13 cellular contexts compared by ENCODE assay signal in the genomic region with DNA sequence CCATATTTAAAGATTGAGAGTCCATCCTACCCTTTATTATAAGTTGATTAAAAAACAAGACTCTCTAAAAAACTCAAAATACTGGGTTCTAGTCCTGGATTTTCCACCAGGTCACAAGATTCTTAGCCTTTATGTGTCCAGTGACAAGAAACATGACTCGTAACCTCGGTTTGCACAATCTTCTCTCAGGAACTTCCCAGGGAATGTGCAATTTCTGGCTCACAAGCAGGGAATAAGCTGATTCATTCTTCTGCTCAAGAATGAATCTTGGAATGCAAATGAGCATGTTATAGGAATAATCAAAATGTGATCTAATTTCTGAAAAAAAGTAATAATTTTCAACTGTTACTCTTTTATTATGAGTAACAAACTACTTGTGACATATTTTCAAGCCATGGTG. TPM values are rescaled to one million over a fixed set of nuclear protein-coding genes. Genes with fewer than 3 reads are reported as not detected.
DNase-seq lines count a peak whose midpoint lies in the region; ATAC-seq and TF ChIP-seq lines count a peak whose summit lies in the region.
"Had no signal": no experiment of that assay in that cellular context is flagged by ENCODE, and none has a peak within 500 bp of the region (broad histone marks: within the 10 kb centered on the region; RNA-seq: fewer than 3 reads in every experiment).

No MANE protein-coding gene starts in this region.

- no peak overlapping the region for H3K27ac Mint-ChIP-seq in nephron progenitor cell
- H3K27ac Mint-ChIP-seq: activated CD4-positive, alpha-beta memory T cell treated with anti-CD3 and anti-CD28 coated beads for 36 hours; activated naive CD8-positive, alpha-beta T cell treated with anti-CD3 and anti-CD28 coated beads, Interleukin-2, amount 50 U/mL, for 24 hours; memory B cell had no signal

- TF ChIP-seq CTCF in nephron progenitor cell (IDR thresholded peaks at IDR 0.05): no peak

- no peak overlapping the region for H3K4me3 Mint-ChIP-seq in nephron progenitor cell
- H3K4me3 Mint-ChIP-seq: activated CD4-positive, alpha-beta memory T cell treated with anti-CD3 and anti-CD28 coated beads for 36 hours; activated naive CD8-positive, alpha-beta T cell treated with anti-CD3 and anti-CD28 coated beads, Interleukin-2, amount 50 U/mL, for 24 hours; memory B cell had no signal

- no peaks in the 10 kb centered on the region for H3K36me3 Mint-ChIP-seq in nephron progenitor cell (ENCODE audit: low read depth)
- H3K36me3 Mint-ChIP-seq: activated CD4-positive, alpha-beta memory T cell treated with anti-CD3 and anti-CD28 coated beads for 36 hours; memory B cell had no signal

- DNase-seq in A172 (ENCODE audit: low spot score) (peak; percentile 50), HCEC 1CT (peak; percentile 92), amniotic epithelial cell (ENCODE audit: low read depth) (peak; percentile 96), hepatic stellate cell (ENCODE audit: low spot score) (peak; percentile 42), epidermal melanocyte (ENCODE audit: insufficient read length, low spot score) (no peak), nephron progenitor cell (no peak), OCI-M2 (lab: John Stamatoyannopoulos, UW; ENCODE audit: unreplicated experiment) (no peak)
- DNase-seq: activated CD4-positive, alpha-beta memory T cell treated with anti-CD3 and anti-CD28 coated beads for 36 hours; activated naive CD8-positive, alpha-beta T cell treated with anti-CD3 and anti-CD28 coated beads, Interleukin-2, amount 50 U/mL, for 24 hours; NCI-H345; SJCRH30 had no signal

- H3K9me3 Mint-ChIP-seq in nephron progenitor cell: peaks cover 16% of the 10 kb centered on the region
- H3K9me3 Mint-ChIP-seq: activated CD4-positive, alpha-beta memory T cell treated with anti-CD3 and anti-CD28 coated beads for 36 hours; activated naive CD8-positive, alpha-beta T cell treated with anti-CD3 and anti-CD28 coated beads, Interleukin-2, amount 50 U/mL, for 24 hours; memory B cell had no signal

- peaks cover 4% of the 10 kb centered on the region for H3K27me3 Mint-ChIP-seq in nephron progenitor cell (ENCODE audit: low read depth, poor library complexity)
- H3K27me3 Mint-ChIP-seq: activated naive CD8-positive, alpha-beta T cell treated with anti-CD3 and anti-CD28 coated beads, Interleukin-2, amount 50 U/mL, for 24 hours had no signal

- no peaks in the 10 kb centered on the region for H3K4me1 Mint-ChIP-seq in nephron progenitor cell
- H3K4me1 Mint-ChIP-seq: memory B cell had no signal

- no peak for ATAC-seq in HG02840 (IDR thresholded peaks at IDR 0.05; ENCODE audit: low FRiP score, unreplicated experiment)
- ATAC-seq: activated naive CD8-positive, alpha-beta T cell treated with anti-CD3 and anti-CD28 coated beads, Interleukin-2, amount 50 U/mL, for 24 hours had no signal

RNA-seq across cellular contexts. Expression of gene OGFRL1, which starts 45.1 kb away (rescaled TPM):
- total RNA-seq in A172 (2014; rRNA removed; shearing (Covaris generic)): 11.9 and 15.7 TPM in 2 replicates

Comparison
In these comparisons a context has a peak if more than half of its experiments do, and no peak if none do; other contexts are left out.
1. DNase-seq: peak in A172 (single experiment), HCEC 1CT (single experiment), amniotic epithelial cell (single experiment) and hepatic stellate cell (single experiment); none in epidermal melanocyte (single experiment), nephron progenitor cell (single experiment) and OCI-M2 (single experiment).